ENCODE assay signal across 8 cellular contexts in genomic region chr11:47991266-47991830, GRCh38. TPM values are rescaled to one million over a fixed set of nuclear protein-coding genes. Genes with fewer than 3 reads are reported as not detected.
DNase-seq lines count a peak whose midpoint lies in the region; ATAC-seq and TF ChIP-seq lines count a peak whose summit lies in the region.

No MANE protein-coding gene starts in this region.

- peak overlapping the region; percentile 78 to 94 (median 93) for H3K27ac Mint-ChIP-seq in CD4-positive, CD25-positive, alpha-beta regulatory T cell

- no peaks in the 10 kb centered on the region for H3K27me3 ChIP-seq in CD4-positive, CD25-positive, alpha-beta regulatory T cell (ENCODE audit: control insufficient read depth, insufficient read depth, low read length)
- H3K27me3 ChIP-seq in HUES6 (ENCODE audit: control insufficient read depth, insufficient read depth, low read length) (no peaks in the 10 kb centered on the region), left ventricle myocardium inferior (ENCODE audit: low read depth) (no peaks in the 10 kb centered on the region), spleen (replicated peaks in 1 of 7) (no peaks in the 10 kb centered on the region)
- H3K27me3 ChIP-seq in effector memory CD4-positive, alpha-beta T cell (replicated peaks; ENCODE audit: control insufficient read depth, insufficient read depth, low read length, poor library complexity, severe bottlenecking): no peaks in the 10 kb centered on the region

- no peaks in the 10 kb centered on the region for H3K9me3 ChIP-seq in CD4-positive, CD25-positive, alpha-beta regulatory T cell (ENCODE audit: control insufficient read depth in 2 of 2, low read length in 2 of 2)
- H3K9me3 ChIP-seq in HUES6 (ENCODE audit: control insufficient read depth, insufficient read depth, low read depth, low read length) (no peaks in the 10 kb centered on the region), left ventricle myocardium inferior (replicated peaks) (no peaks in the 10 kb centered on the region), spleen (no peaks in the 10 kb centered on the region)
- H3K9me3 ChIP-seq in effector memory CD4-positive, alpha-beta T cell (ENCODE audit: control insufficient read depth, low read length): no peaks in the 10 kb centered on the region

- CTCF ChIA-PET in HEK293T (lab: Yijun Ruan, JAX): no interaction called here

- POLR2A ChIA-PET in HEK293T (lab: Yijun Ruan, JAX): no interaction called here

- H3K27me3 Mint-ChIP-seq in CD4-positive, CD25-positive, alpha-beta regulatory T cell: no peaks in the 10 kb centered on the region

- peak; percentile 49 to 67 for ATAC-seq in CD4-positive, CD25-positive, alpha-beta regulatory T cell (ENCODE audit: low read depth in 2 of 2)
- ATAC-seq in SK-N-SH treated with all-trans-retinoic acid at 6 μM for 48 hours: peak; percentile 49

- peaks cover 7% of the 10 kb centered on the region for H3K36me3 Mint-ChIP-seq in CD4-positive, CD25-positive, alpha-beta regulatory T cell

- H3K27ac ChIP-seq in CD4-positive, CD25-positive, alpha-beta regulatory T cell (ENCODE audit: insufficient read depth, low read length, poor library complexity, severe bottlenecking): peak overlapping the region; percentile 66
- H3K27ac ChIP-seq in HUES6 (ENCODE audit: low read depth, low read length) (0 out of 2 replicates have a peak overlapping the region, but pooled peaks have one; percentile 31), left ventricle myocardium inferior (replicated peaks) (peak overlapping the region; percentile 81), spleen (peak overlapping the region in 7 of 8 donors; percentile 38 to 71 (median 52))
- no peak overlapping the region for H3K27ac ChIP-seq in effector memory CD4-positive, alpha-beta T cell (ENCODE audit: insufficient read depth, low read length, poor library complexity, severe bottlenecking)

- WGBS in spleen, 5 donors: 12 to 21% (median 20%) methylated on average over 9 of the region's 9 CpGs

- H3K9me3 Mint-ChIP-seq in CD4-positive, CD25-positive, alpha-beta regulatory T cell: no peaks in the 10 kb centered on the region

- H3K4me3 Mint-ChIP-seq in CD4-positive, CD25-positive, alpha-beta regulatory T cell: peak overlapping the region; percentile 59 to 86 (median 80)

- intact Hi-C loops in left ventricle myocardium inferior (cut with micrococcal nuclease) (no loop called here), spleen (cut with DNase I; ENCODE audit: low total_unique reads) (no loop called here)

- H3K4me3 ChIP-seq in CD4-positive, CD25-positive, alpha-beta regulatory T cell (ENCODE audit: low read depth, low read length): peak overlapping the region; percentile 72
- H3K4me3 ChIP-seq in HUES6 (ENCODE audit: low read depth, low read length) (no peak overlapping the region), left ventricle myocardium inferior (peak overlapping the region; percentile 35), spleen (peak overlapping the region in 1 of 8 donors; percentile 34)
- H3K4me3 ChIP-seq in effector memory CD4-positive, alpha-beta T cell (ENCODE audit: insufficient read depth, low read depth, low read length, poor library complexity, severe bottlenecking): no peak overlapping the region

- H3K9ac ChIP-seq in HUES6 (ENCODE audit: low read length): peak overlapping the region; percentile 51

- peaks cover under 1% of the 10 kb centered on the region for H3K36me3 ChIP-seq in CD4-positive, CD25-positive, alpha-beta regulatory T cell (ENCODE audit: control insufficient read depth, insufficient read depth, low read length)
- H3K36me3 ChIP-seq in HUES6 (ENCODE audit: control insufficient read depth, insufficient read depth, low read length) (no peaks in the 10 kb centered on the region), left ventricle myocardium inferior (no peaks in the 10 kb centered on the region), spleen (peaks cover 0 to 9% (median 0%) of the 10 kb centered on the region in 6 donors)
- H3K36me3 ChIP-seq in effector memory CD4-positive, alpha-beta T cell (ENCODE audit: control insufficient read depth, insufficient read depth, low read length): no peaks in the 10 kb centered on the region

- H3K4me1 Mint-ChIP-seq in CD4-positive, CD25-positive, alpha-beta regulatory T cell: peaks cover 28 to 82% (median 57%) of the 10 kb centered on the region in 4 donors

- no peak for TF ChIP-seq POLR2A in spleen (IDR thresholded peaks at IDR 0.05)

- H3K4me1 ChIP-seq in CD4-positive, CD25-positive, alpha-beta regulatory T cell (ENCODE audit: control insufficient read depth, insufficient read depth, low read length, poor library complexity, severe bottlenecking): peaks cover 43% of the 10 kb centered on the region
- H3K4me1 ChIP-seq in HUES6 (ENCODE audit: control insufficient read depth, insufficient read depth, low read length) (peaks cover 21% of the 10 kb centered on the region), left ventricle myocardium inferior (peaks cover 35% of the 10 kb centered on the region), spleen (peaks cover 19 to 100% (median 80%) of the 10 kb centered on the region in 6 donors)
- peaks cover 5% of the 10 kb centered on the region for H3K4me1 ChIP-seq in effector memory CD4-positive, alpha-beta T cell (ENCODE audit: control insufficient read depth, insufficient read depth, low read length, poor library complexity, severe bottlenecking)

- DNase-seq in CD4-positive, CD25-positive, alpha-beta regulatory T cell: peak in 1 of 3 donors; percentile 51
- DNase-seq in left ventricle myocardium inferior (no peak), spleen (no peak), germinal center (ENCODE audit: low spot score) (no peak), HEK293T (ENCODE audit: extremely low spot score) (no peak)
- no peak for DNase-seq in effector memory CD4-positive, alpha-beta T cell

- no peak for TF ChIP-seq CTCF in left ventricle myocardium inferior (IDR thresholded peaks at IDR 0.05; ENCODE audit: borderline replicate concordance)
- no peak for TF ChIP-seq CTCF in spleen (IDR thresholded peaks at IDR 0.05 in 8 of 11, conservative IDR thresholded peaks at IDR 0.05 in 3 of 11)

TF ChIP-seq in SK-N-SH treated with all-trans-retinoic acid at 6 μM for 48 hours, 23 proteins besides CTCF, POLR2A, EP300 and RAD21:
- TF ChIP-seq ZFP30 (CRISPR knock-in tag; IDR thresholded peaks at IDR 0.05): no peak
- TF ChIP-seq TCF4 (CRISPR knock-in tag; IDR thresholded peaks at IDR 0.05; ENCODE audit: borderline replicate concordance): no peak
- no peak for TF ChIP-seq RARB (CRISPR knock-in tag; IDR thresholded peaks at IDR 0.05)

TF ChIP-seq in HEK293T, 16 proteins besides CTCF, POLR2A, EP300 and RAD21:
- no peak for TF ChIP-seq PKNOX1 (IDR thresholded peaks at IDR 0.05)
- TF ChIP-seq TARDBP (IDR thresholded peaks at IDR 0.05): no peak

RNA-seq across cellular contexts. Expression of gene PTPRJ, which starts 11.0 kb away (rescaled TPM):
- 81.8 TPM for total RNA-seq in CD4-positive, CD25-positive, alpha-beta regulatory T cell
- 10 to 100 TPM; 13.8 to 20.2 (median 16.9) TPM for polyA plus RNA-seq in CD4-positive, CD25-positive, alpha-beta regulatory T cell
- 6.8 TPM for total RNA-seq in left ventricle myocardium inferior
- total RNA-seq in spleen: 100 to 1,000 TPM in 4 of 7 donors, 10 to 100 TPM in 3; 63.7 to 135 (median 100) TPM
- polyA plus RNA-seq in spleen: 10 to 100 TPM in 1 of 3 donors, 1 to 10 TPM in 2; 6.4 to 11.6 (median 10.0) TPM

Comparison
In these comparisons a context has a peak if more than half of its experiments do, and no peak if none do; other contexts are left out.
1. H3K4me3 ChIP-seq: peak in CD4-positive, CD25-positive, alpha-beta regulatory T cell (single experiment) and left ventricle myocardium inferior (single experiment); none in HUES6 (single experiment) and effector memory CD4-positive, alpha-beta T cell (single experiment).